Comparison of ENCODE assay signal across 8 cellular contexts in the genomic region with DNA sequence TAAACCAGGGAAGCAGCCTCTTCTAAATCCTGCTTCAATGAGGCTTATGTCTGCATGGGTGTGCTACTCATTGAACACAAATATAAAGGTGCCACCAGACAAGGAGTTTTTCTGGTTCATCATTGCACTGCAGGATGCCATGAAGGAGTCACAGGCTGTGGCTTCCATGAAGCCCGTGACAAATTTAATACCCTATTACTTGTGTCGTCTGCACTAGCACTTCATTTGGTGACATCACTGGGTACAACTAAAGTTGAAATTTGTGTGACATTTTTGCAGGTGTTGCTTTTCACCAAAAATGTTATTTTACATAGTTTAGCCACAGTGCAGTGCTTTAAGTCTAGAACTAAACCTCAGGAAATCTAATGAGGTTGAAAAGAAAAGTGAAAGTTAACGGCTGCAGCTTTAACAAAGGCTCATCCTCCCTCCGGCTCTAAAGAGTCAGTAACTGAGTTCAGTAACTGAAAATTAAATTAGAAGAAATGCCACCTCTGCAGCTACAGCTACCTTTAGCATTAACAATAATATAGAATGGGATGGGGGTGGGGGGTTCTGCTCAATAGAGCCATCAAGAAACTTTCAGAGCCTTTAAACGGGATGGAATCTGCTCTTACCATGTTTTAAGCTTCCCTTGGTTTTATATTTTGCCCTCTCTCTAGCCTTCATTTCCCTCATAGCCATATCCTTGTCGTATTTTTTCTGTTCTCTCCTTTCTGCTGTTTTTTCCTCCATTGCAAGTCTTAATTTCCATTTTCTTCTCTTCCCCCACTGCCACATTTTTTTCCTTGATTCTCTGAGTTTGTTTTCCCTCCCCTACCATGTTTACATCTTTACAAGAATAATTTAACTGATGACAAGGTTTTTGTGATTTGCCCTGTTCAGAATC.
A peak's percentile ranks its signal among the peaks of the same experiment; 100 is the strongest.
DNase-seq lines count a peak whose midpoint lies in the region; ATAC-seq and TF ChIP-seq lines count a peak whose summit lies in the region.

No MANE protein-coding gene starts in this region.

- peaks cover 0 to 4% (median 0%) of the 10 kb centered on the region in 4 donors for H3K4me1 ChIP-seq in esophagus muscularis mucosa
- peaks cover 4 to 7% (median 6%) of the 10 kb centered on the region in 3 donors for H3K4me1 ChIP-seq in skeletal muscle tissue (ENCODE audit: control insufficient read depth in 3 of 3, insufficient read depth in 3 of 3, low read length in 3 of 3)

- no peak for TF ChIP-seq EP300 in esophagus muscularis mucosa (IDR thresholded peaks at IDR 0.05)

- no peak for TF ChIP-seq POLR2A in esophagus muscularis mucosa (IDR thresholded peaks at IDR 0.05; ENCODE audit: low read depth)

- peak; percentile 92 for ATAC-seq in HG02763 (IDR thresholded peaks at IDR 0.05; ENCODE audit: unreplicated experiment)

- WGBS in esophagus muscularis mucosa, result 32% methylated on average over 6 of the region's 6 CpGs

- H3K27ac Mint-ChIP-seq in activated naive CD4-positive, alpha-beta T cell treated with anti-CD3 and anti-CD28 coated beads, Interleukin-2, amount 50 U/mL, for 24 hours, result peak overlapping the region; percentile 79

- H3K27me3 Mint-ChIP-seq in activated naive CD4-positive, alpha-beta T cell treated with anti-CD3 and anti-CD28 coated beads, Interleukin-2, amount 50 U/mL, for 24 hours, result no peaks in the 10 kb centered on the region

- H3K4me1 Mint-ChIP-seq in activated naive CD4-positive, alpha-beta T cell treated with anti-CD3 and anti-CD28 coated beads, Interleukin-2, amount 50 U/mL, for 24 hours, result peaks cover 25% of the 10 kb centered on the region

- H3K36me3 ChIP-seq in esophagus muscularis mucosa (no peaks in the 10 kb centered on the region), skeletal muscle tissue (ENCODE audit: control insufficient read depth in 3 of 3, insufficient read depth in 3 of 3, low read length in 3 of 3) (no peaks in the 10 kb centered on the region)

- peak overlapping the region in 1 of 4 donors; percentile 5 for H3K27ac ChIP-seq in esophagus muscularis mucosa (replicated peaks in 1 of 4)
- no peak overlapping the region for H3K27ac ChIP-seq in skeletal muscle tissue (ENCODE audit: low read depth, low read length)

- H3K9me3 ChIP-seq in esophagus muscularis mucosa (no peaks in the 10 kb centered on the region), skeletal muscle tissue (ENCODE audit: control insufficient read depth in 3 of 3, low read length in 3 of 3) (no peaks in the 10 kb centered on the region)

- no peaks in the 10 kb centered on the region for H3K9me3 Mint-ChIP-seq in activated naive CD4-positive, alpha-beta T cell treated with anti-CD3 and anti-CD28 coated beads, Interleukin-2, amount 50 U/mL, for 24 hours

- H3K27me3 ChIP-seq in esophagus muscularis mucosa (no peaks in the 10 kb centered on the region), skeletal muscle tissue (ENCODE audit: control insufficient read depth in 3 of 3, insufficient read depth in 3 of 3, low read length in 3 of 3) (no peaks in the 10 kb centered on the region)

- H3K4me3 ChIP-seq in esophagus muscularis mucosa (peak overlapping the region; percentile 47 to 58 (median 52)), skeletal muscle tissue (ENCODE audit: low read length in 3 of 3) (peak overlapping the region; percentile 54 to 76 (median 68))

- H3K9ac ChIP-seq in skeletal muscle tissue (ENCODE audit: low read depth in 1 of 3, low read length in 3 of 3), result peak overlapping the region; percentile 39 to 65 (median 51)

- H3K4me3 Mint-ChIP-seq in activated naive CD4-positive, alpha-beta T cell treated with anti-CD3 and anti-CD28 coated beads, Interleukin-2, amount 50 U/mL, for 24 hours, result peak overlapping the region; percentile 93

- no peaks in the 10 kb centered on the region for H3K36me3 Mint-ChIP-seq in activated naive CD4-positive, alpha-beta T cell treated with anti-CD3 and anti-CD28 coated beads, Interleukin-2, amount 50 U/mL, for 24 hours

- TF ChIP-seq CTCF in esophagus muscularis mucosa (IDR thresholded peaks at IDR 0.05), result no peak

- intact Hi-C loops in esophagus muscularis mucosa (cut with DNase I), result no loop called here

- DNase-seq in activated naive CD4-positive, alpha-beta T cell treated with anti-CD3 and anti-CD28 coated beads, Interleukin-2, amount 50 U/mL, for 16 hours, result no peak
- DNase-seq in RPMI7951 (ENCODE audit: low read depth), result peak; percentile 43
- no peak for DNase-seq in esophagus muscularis mucosa (ENCODE audit: extremely low spot score)
- DNase-seq in activated gamma-delta T cell treated with Interleukin-2 at 50 U/mL for 16 hours, result no peak
- no peak for DNase-seq in T-helper 9 cell
